Comparison of ENCODE assay signal across 8 cellular contexts in the genomic region with DNA sequence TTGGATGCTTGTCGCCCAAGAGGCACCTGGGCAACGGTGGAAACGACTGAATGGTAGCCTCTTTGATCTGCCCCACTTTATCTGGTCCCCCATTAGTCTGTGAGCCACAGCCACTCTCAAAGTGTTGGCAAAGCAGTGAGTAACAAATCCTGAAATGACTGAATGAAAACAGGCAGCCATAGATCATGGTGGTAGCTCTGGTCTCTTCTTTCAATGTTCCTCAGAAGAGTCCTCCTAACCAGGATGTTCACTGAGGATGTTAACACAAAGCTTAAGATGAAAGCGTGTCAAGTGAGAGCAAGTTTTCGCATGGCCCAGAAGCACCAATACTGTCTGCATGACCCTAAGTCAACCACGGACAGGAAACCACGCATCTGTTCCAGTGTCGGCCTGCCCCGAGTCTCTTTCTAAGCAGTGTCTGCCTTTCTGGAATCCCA.
A peak's percentile ranks its signal among the peaks of the same experiment; 100 is the strongest.
DNase-seq lines count a peak whose midpoint lies in the region; ATAC-seq, FAIRE-seq and TF ChIP-seq lines count a peak whose summit lies in the region.

No MANE protein-coding gene starts in this region.

- no peaks in the 10 kb centered on the region for H3K27me3 ChIP-seq in CD4-positive, alpha-beta T cell (ENCODE audit: control insufficient read depth, insufficient read depth, low read length)

- DNase-seq in CD4-positive, alpha-beta T cell: peak in 2 of 10 experiments; percentile 17 to 18
- DNase-seq in KBM-7: peak; percentile 43
- peak; percentile 59 for DNase-seq in activated naive CD8-positive, alpha-beta T cell treated with anti-CD3 and anti-CD28 coated beads, Interleukin-2, amount 10 ng/mL, durations not matched to agents 7 days and 5 days
- no peak for DNase-seq in frontal cortex (ENCODE audit: low spot score in 2 of 2)
- DNase-seq in HK-2 (ENCODE audit: unreplicated experiment): no peak
- no peak for DNase-seq in RPMI8226
- DNase-seq in EL: no peak

- H3K36me3 Mint-ChIP-seq in CD4-positive, alpha-beta T cell (ENCODE audit: low read depth): peaks cover 34% of the 10 kb centered on the region
- peaks cover 29% of the 10 kb centered on the region for H3K36me3 Mint-ChIP-seq in activated naive CD8-positive, alpha-beta T cell treated with anti-CD3 and anti-CD28 coated beads, Interleukin-2, amount 10 ng/mL, durations not matched to agents 7 days and 5 days

- no peaks in the 10 kb centered on the region for H3K9me3 ChIP-seq in CD4-positive, alpha-beta T cell (ENCODE audit: control insufficient read depth, low read length)

- peak overlapping the region; percentile 43 for H3K4me3 Mint-ChIP-seq in CD4-positive, alpha-beta T cell
- H3K4me3 Mint-ChIP-seq in activated naive CD8-positive, alpha-beta T cell treated with anti-CD3 and anti-CD28 coated beads, Interleukin-2, amount 10 ng/mL, durations not matched to agents 7 days and 5 days: peak overlapping the region; percentile 78

- in situ Hi-C loops in KBM-7 (cut with MboI; ENCODE audit: low pct_unique_long_range_greater_than_20kb, low sequenced_read_pairs): no loop called here

- H3K27ac Mint-ChIP-seq in CD4-positive, alpha-beta T cell: peak overlapping the region; percentile 76
- H3K27ac Mint-ChIP-seq in activated naive CD8-positive, alpha-beta T cell treated with anti-CD3 and anti-CD28 coated beads, Interleukin-2, amount 10 ng/mL, durations not matched to agents 7 days and 5 days: peak overlapping the region; percentile 87

- POLR2A ChIA-PET in CD4-positive, alpha-beta T cell (lab: Charles Lee): interaction anchor here (0.7 to 2.2 kb wide), 7 partner anchors 9 to 104 kb away, joined by 3 to 18 read pairs (median 3); no protein-coding TSS in a partner anchor
- POLR2A ChIA-PET in activated naive CD8-positive, alpha-beta T cell treated with anti-CD3 and anti-CD28 coated beads, Interleukin-2, amount 10 ng/mL, durations not matched to agents 7 days and 5 days (lab: Charles Lee): interaction anchor here (0.6 to 4.1 kb wide), 10 partner anchors 10 to 112 kb away, joined by 3 to 41 read pairs (median 6); partner anchors contain the start of gene IRF4

- peak; percentile 57 for ATAC-seq in CD4-positive, alpha-beta T cell (ENCODE audit: poor library complexity)
- peak; percentile 54 for ATAC-seq in GM21423 (IDR thresholded peaks at IDR 0.05; ENCODE audit: unreplicated experiment)
- peak; percentile 80 for ATAC-seq in activated naive CD8-positive, alpha-beta T cell treated with anti-CD3 and anti-CD28 coated beads, Interleukin-2, amount 10 ng/mL, durations not matched to agents 7 days and 5 days (ENCODE audit: low read depth)

- no peak for TF ChIP-seq CTCF in CD4-positive, alpha-beta T cell (IDR thresholded peaks at IDR 0.05)

- H3K27ac ChIP-seq in CD4-positive, alpha-beta T cell (ENCODE audit: low read depth, low read length): no peak overlapping the region

- no peak for FAIRE-seq in frontal cortex (lab: Jason Lieb, UNC)

- H3K27me3 Mint-ChIP-seq in CD4-positive, alpha-beta T cell: no peaks in the 10 kb centered on the region
- H3K27me3 Mint-ChIP-seq in activated naive CD8-positive, alpha-beta T cell treated with anti-CD3 and anti-CD28 coated beads, Interleukin-2, amount 10 ng/mL, durations not matched to agents 7 days and 5 days: no peaks in the 10 kb centered on the region

- CTCF ChIA-PET in CD4-positive, alpha-beta T cell (lab: Charles Lee): interaction anchor here (1.0 kb wide), 1 partner anchor 19 kb away, joined by 5 read pairs; no protein-coding TSS in a partner anchor

- peaks cover 54% of the 10 kb centered on the region for H3K4me1 Mint-ChIP-seq in CD4-positive, alpha-beta T cell (ENCODE audit: low read depth)
- H3K4me1 Mint-ChIP-seq in activated naive CD8-positive, alpha-beta T cell treated with anti-CD3 and anti-CD28 coated beads, Interleukin-2, amount 10 ng/mL, durations not matched to agents 7 days and 5 days: peaks cover 65% of the 10 kb centered on the region

- no peaks in the 10 kb centered on the region for H3K9me3 Mint-ChIP-seq in CD4-positive, alpha-beta T cell
- H3K9me3 Mint-ChIP-seq in activated naive CD8-positive, alpha-beta T cell treated with anti-CD3 and anti-CD28 coated beads, Interleukin-2, amount 10 ng/mL, durations not matched to agents 7 days and 5 days: no peaks in the 10 kb centered on the region

- intact Hi-C loops in CD4-positive, alpha-beta T cell (cut with DNase I, micrococcal nuclease): no loop called here

Comparison
In these comparisons a context has a peak if more than half of its experiments do, and no peak if none do; other contexts are left out.
1. DNase-seq: peak in KBM-7 (single experiment) and activated naive CD8-positive, alpha-beta T cell treated with anti-CD3 and anti-CD28 coated beads, Interleukin-2, amount 10 ng/mL, durations not matched to agents 7 days and 5 days (single experiment); none in frontal cortex (0 of 2), HK-2 (single experiment), RPMI8226 (single experiment) and EL (single experiment).
2. Peak in every context shown above with its lines, with median percentiles within 50 percentile points of each other: ATAC-seq.